22 cellular contexts compared by ENCODE assay signal in the genomic region with DNA sequence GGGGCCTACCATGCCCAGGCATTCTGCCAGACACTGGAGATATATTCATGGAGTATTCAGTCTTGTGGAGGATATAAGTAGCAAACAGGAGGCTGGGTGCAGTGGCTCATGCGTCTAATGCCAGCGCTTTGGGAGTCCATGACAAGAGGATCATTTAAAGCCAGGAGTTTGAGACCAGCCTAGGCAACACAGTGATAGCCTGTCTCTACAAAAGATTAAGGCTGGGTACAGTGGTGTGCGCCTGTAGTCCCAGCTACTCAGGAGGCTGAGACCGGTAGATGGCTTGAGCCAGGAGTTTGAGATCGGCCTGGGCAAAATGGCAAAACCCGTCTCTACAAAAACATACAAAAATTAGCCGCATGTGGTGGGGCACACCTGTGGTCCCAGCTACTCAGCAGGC. TPM values are rescaled to one million over a fixed set of nuclear protein-coding genes. Genes with fewer than 3 reads are reported as not detected.
"Had no signal": no experiment of that assay in that cellular context is flagged by ENCODE, and none has a peak within 500 bp of the region (broad histone marks: within the 10 kb centered on the region; RNA-seq: fewer than 3 reads in every experiment).

No MANE protein-coding gene starts in this region.

- ATAC-seq: esophagus mucosa; gastrocnemius medialis; left ventricle myocardium superior; lower lobe of right lung; naive thymus-derived CD8-positive, alpha-beta T cell; sciatic nerve; stimulated activated effector memory CD8-positive, alpha-beta T cell treated with anti-CD3 and anti-CD28 coated beads, Interleukin-12 subunit alpha, Interleukin-12 subunit beta, amount 100 ng/mL, for 72 hours had no signal

- H3K4me1 Mint-ChIP-seq: stimulated activated effector memory CD8-positive, alpha-beta T cell treated with anti-CD3 and anti-CD28 coated beads, Interleukin-12 subunit alpha, Interleukin-12 subunit beta, amount 100 ng/mL, for 72 hours had no signal

- H3K27ac ChIP-seq: dorsolateral prefrontal cortex, epithelial cell of prostate, gastrocnemius medialis, lower lobe of right lung, prostate gland, right atrium auricular region, suprapubic skin, transverse colon, vagina had no signal

- H3K4me3 Mint-ChIP-seq: naive thymus-derived CD8-positive, alpha-beta T cell; nephron progenitor cell; stimulated activated effector memory CD8-positive, alpha-beta T cell treated with anti-CD3 and anti-CD28 coated beads, Interleukin-12 subunit alpha, Interleukin-12 subunit beta, amount 100 ng/mL, for 72 hours; stimulated activated naive CD8-positive, alpha-beta T cell treated with anti-CD3 and anti-CD28 coated beads, Interleukin-15, Interleukin-2, amounts not matched to agents 100 ng/mL and 50 ng/mL, for 24 hours had no signal

- H3K27me3 Mint-ChIP-seq: naive thymus-derived CD8-positive, alpha-beta T cell; stimulated activated naive CD8-positive, alpha-beta T cell treated with anti-CD3 and anti-CD28 coated beads, Interleukin-15, Interleukin-2, amounts not matched to agents 100 ng/mL and 50 ng/mL, for 24 hours had no signal

- H3K9me3 Mint-ChIP-seq: stimulated activated effector memory CD8-positive, alpha-beta T cell treated with anti-CD3 and anti-CD28 coated beads, Interleukin-12 subunit alpha, Interleukin-12 subunit beta, amount 100 ng/mL, for 72 hours; stimulated activated naive CD8-positive, alpha-beta T cell treated with anti-CD3 and anti-CD28 coated beads, Interleukin-15, Interleukin-2, amounts not matched to agents 100 ng/mL and 50 ng/mL, for 24 hours had no signal

- H3K4me3 ChIP-seq: dorsolateral prefrontal cortex, gastrocnemius medialis, lower lobe of right lung, prostate gland, right atrium auricular region, suprapubic skin, transverse colon, vagina had no signal

- H3K27ac Mint-ChIP-seq: stimulated activated effector memory CD8-positive, alpha-beta T cell treated with anti-CD3 and anti-CD28 coated beads, Interleukin-12 subunit alpha, Interleukin-12 subunit beta, amount 100 ng/mL, for 72 hours; stimulated activated naive CD8-positive, alpha-beta T cell treated with anti-CD3 and anti-CD28 coated beads, Interleukin-15, Interleukin-2, amounts not matched to agents 100 ng/mL and 50 ng/mL, for 24 hours had no signal

- DNase-seq: dorsolateral prefrontal cortex; effector CD4-positive, alpha-beta T cell; foreskin fibroblast; gastrocnemius medialis; left ventricle myocardium superior; lower lobe of right lung; naive thymus-derived CD8-positive, alpha-beta T cell; nephron progenitor cell; nucleus accumbens; stimulated activated CD4-positive, alpha-beta T cell treated with anti-CD3 and anti-CD28 coated beads, Interleukin-4, amount 100 ng/mL, for 24 hours; transverse colon had no signal

- H3K27me3 ChIP-seq: dorsolateral prefrontal cortex, gastrocnemius medialis, right atrium auricular region, suprapubic skin, transverse colon, vagina had no signal

- FAIRE-seq: keratinocyte had no signal

- H3K9me3 ChIP-seq: gastrocnemius medialis, lower lobe of right lung, prostate gland, right atrium auricular region, suprapubic skin, transverse colon, vagina had no signal

- H3K36me3 Mint-ChIP-seq: stimulated activated effector memory CD8-positive, alpha-beta T cell treated with anti-CD3 and anti-CD28 coated beads, Interleukin-12 subunit alpha, Interleukin-12 subunit beta, amount 100 ng/mL, for 72 hours had no signal

- H3K36me3 ChIP-seq: gastrocnemius medialis, lower lobe of right lung, prostate gland, right atrium auricular region, suprapubic skin, transverse colon, vagina had no signal

- H3K4me1 ChIP-seq: gastrocnemius medialis, lower lobe of right lung, prostate gland, right atrium auricular region, suprapubic skin, transverse colon, vagina had no signal

RNA-seq across cellular contexts. Expression of a gene that starts 37.7 kb away (rescaled TPM):
- total RNA-seq: gastrocnemius medialis, myocyte had no signal
- polyA plus RNA-seq: naive thymus-derived CD8-positive, alpha-beta T cell had no signal
